Comparison of ENCODE assay signal across 22 cellular contexts in the genomic region with DNA sequence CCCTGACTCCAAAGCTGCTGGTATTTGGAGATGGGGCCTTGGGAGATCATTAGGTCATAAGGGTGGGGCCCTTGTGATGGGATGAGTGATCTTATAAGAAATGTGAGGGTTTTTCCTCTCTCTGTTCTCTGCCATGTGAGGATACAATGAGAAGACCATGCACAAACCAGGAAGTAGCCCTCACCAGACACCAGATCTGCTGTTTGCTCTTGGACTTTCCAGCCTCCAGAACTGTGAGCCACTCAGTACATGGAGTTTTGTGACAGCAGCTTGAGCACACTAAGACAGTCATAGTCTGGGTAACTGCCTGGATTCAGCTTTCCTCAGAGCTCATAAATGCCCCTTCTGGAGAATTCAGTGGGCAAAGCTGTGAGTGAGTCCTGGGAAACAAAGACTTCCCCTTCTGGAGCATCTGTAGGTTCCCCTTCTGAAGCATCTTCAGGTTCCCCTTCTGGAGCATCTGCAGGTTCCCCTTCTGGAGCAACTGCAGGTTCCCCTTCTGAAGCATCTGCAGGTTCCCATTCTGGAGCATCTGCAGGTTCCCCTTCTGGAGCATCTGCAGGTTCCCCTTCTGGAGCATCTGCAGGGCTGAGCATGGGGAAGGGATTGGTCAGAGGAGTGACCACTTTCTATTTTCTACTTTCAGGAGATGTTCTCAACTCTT.
"Had no signal": no experiment of that assay in that cellular context is flagged by ENCODE, and none has a peak within 500 bp of the region (broad histone marks: within the 10 kb centered on the region; RNA-seq: fewer than 3 reads in every experiment).

No MANE protein-coding gene starts in this region.

- H3K27me3 Mint-ChIP-seq: activated CD4-positive, alpha-beta memory T cell treated with anti-CD3 and anti-CD28 coated beads for 36 hours had no signal

- ATAC-seq: activated CD4-positive, alpha-beta T cell treated with anti-CD3 and anti-CD28 coated beads for 36 hours; gastroesophageal sphincter; heart left ventricle; left cardiac atrium; pancreas; psoas muscle had no signal

- H3K9me3 Mint-ChIP-seq: activated B cell treated with CpG ODN at 0.5 μM for 24 hours; activated naive CD4-positive, alpha-beta T cell treated with anti-CD3 and anti-CD28 coated beads for 36 hours; memory B cell; stimulated activated naive CD8-positive, alpha-beta T cell treated with anti-CD3 and anti-CD28 coated beads, Interleukin-15, Interleukin-2, amounts not matched to agents 100 ng/mL and 50 ng/mL, for 24 hours had no signal

- H3K4me3 ChIP-seq: colonic mucosa, esophagus squamous epithelium, gastroesophageal sphincter, heart left ventricle, pancreas, psoas muscle, right atrium auricular region, suprapubic skin, tibial nerve had no signal

- H3K4me1 Mint-ChIP-seq: activated B cell treated with CpG ODN at 0.5 μM for 24 hours; activated CD4-positive, alpha-beta T cell treated with anti-CD3 and anti-CD28 coated beads for 36 hours; activated naive CD8-positive, alpha-beta T cell treated with anti-CD3 and anti-CD28 coated beads, Interleukin-2, amount 10 ng/mL, durations not matched to agents 7 days and 5 days; memory B cell; nephron had no signal

- H3K36me3 Mint-ChIP-seq: activated CD4-positive, alpha-beta memory T cell treated with anti-CD3 and anti-CD28 coated beads for 36 hours; activated naive CD8-positive, alpha-beta T cell treated with anti-CD3 and anti-CD28 coated beads, Interleukin-2, amount 10 ng/mL, durations not matched to agents 7 days and 5 days; memory B cell had no signal

- DNase-seq: activated B cell treated with CpG ODN at 0.5 μM for 24 hours; activated CD4-positive, alpha-beta memory T cell treated with anti-CD3 and anti-CD28 coated beads for 36 hours; activated CD4-positive, alpha-beta T cell treated with anti-CD3 and anti-CD28 coated beads for 36 hours; activated naive CD4-positive, alpha-beta T cell treated with anti-CD3 and anti-CD28 coated beads for 36 hours; activated naive CD8-positive, alpha-beta T cell treated with anti-CD3 and anti-CD28 coated beads, Interleukin-2, amount 10 ng/mL, durations not matched to agents 7 days and 5 days; activated T-cell treated with anti-CD3 and anti-CD28 coated beads, Interleukin-2, amount 50 U/mL, for 48 hours; amygdala; colonic mucosa; esophagus squamous epithelium; heart left ventricle; left cardiac atrium; pancreas; psoas muscle; stimulated activated CD4-positive, alpha-beta T cell treated with anti-CD3 and anti-CD28 coated beads, Interleukin-4, amount 100 ng/mL, for 4 hours; T1000 had no signal

- H3K27ac Mint-ChIP-seq: activated B cell treated with CpG ODN at 0.5 μM for 24 hours; activated CD4-positive, alpha-beta memory T cell treated with anti-CD3 and anti-CD28 coated beads for 36 hours; activated CD4-positive, alpha-beta T cell treated with anti-CD3 and anti-CD28 coated beads for 36 hours; activated naive CD4-positive, alpha-beta T cell treated with anti-CD3 and anti-CD28 coated beads for 36 hours; activated naive CD8-positive, alpha-beta T cell treated with anti-CD3 and anti-CD28 coated beads, Interleukin-2, amount 10 ng/mL, durations not matched to agents 7 days and 5 days; memory B cell; nephron; stimulated activated naive CD8-positive, alpha-beta T cell treated with anti-CD3 and anti-CD28 coated beads, Interleukin-15, Interleukin-2, amounts not matched to agents 100 ng/mL and 50 ng/mL, for 24 hours had no signal

- H3K4me3 Mint-ChIP-seq: activated B cell treated with CpG ODN at 0.5 μM for 24 hours; activated CD4-positive, alpha-beta memory T cell treated with anti-CD3 and anti-CD28 coated beads for 36 hours; activated CD4-positive, alpha-beta T cell treated with anti-CD3 and anti-CD28 coated beads for 36 hours; activated naive CD4-positive, alpha-beta T cell treated with anti-CD3 and anti-CD28 coated beads for 36 hours; activated naive CD8-positive, alpha-beta T cell treated with anti-CD3 and anti-CD28 coated beads, Interleukin-2, amount 10 ng/mL, durations not matched to agents 7 days and 5 days; memory B cell; nephron; stimulated activated naive CD8-positive, alpha-beta T cell treated with anti-CD3 and anti-CD28 coated beads, Interleukin-15, Interleukin-2, amounts not matched to agents 100 ng/mL and 50 ng/mL, for 24 hours had no signal
